Comparison of ENCODE assay signal across 8 cellular contexts in genomic region chr17:59001158-59001814, GRCh38.
DNase-seq lines count a peak whose midpoint lies in the region; ATAC-seq and TF ChIP-seq lines count a peak whose summit lies in the region.

No MANE protein-coding gene starts in this region.

- H3K36me3 ChIP-seq in A673 (ENCODE audit: insufficient read depth, low read length, poor library complexity, severe bottlenecking), result no peaks in the 10 kb centered on the region
- H3K36me3 ChIP-seq in colonic mucosa, result no peaks in the 10 kb centered on the region
- peaks cover 0 to 10% of the 10 kb centered on the region in 2 donors for H3K36me3 ChIP-seq in muscle layer of duodenum (ENCODE audit: control insufficient read depth in 1 of 2, insufficient read depth in 2 of 2, low read length in 2 of 2)

- H3K4me1 ChIP-seq in A673 (ENCODE audit: insufficient read depth, low read length, poor library complexity, severe bottlenecking) (peaks cover 30% of the 10 kb centered on the region), colonic mucosa (no peaks in the 10 kb centered on the region), muscle layer of duodenum (ENCODE audit: control insufficient read depth in 1 of 2, insufficient read depth in 2 of 2, low read length in 2 of 2) (peaks cover 0 to 3% of the 10 kb centered on the region in 2 donors)

- DNase-seq in A673 (ENCODE audit: low spot score) (peak; percentile 79), colonic mucosa (peak; percentile 24), HEK293T (ENCODE audit: extremely low spot score) (no peak)
- peak; percentile 55 for DNase-seq in activated CD4-positive, CD25-positive, alpha-beta regulatory T cell treated with anti-CD3 and anti-CD28 coated beads, Interleukin-2, amount 50 U/mL, for 72 hours
- DNase-seq in stimulated activated naive B cell treated with anti-CD40 and anti-IgM and Interleukin-4, amounts not matched to agents 10 μg/mL and 1 μg/mL and 100 μg/mL, for 72 hours, result peak; percentile 82

- peak overlapping the region; percentile 81 for H3K4me3 Mint-ChIP-seq in stimulated activated naive B cell treated with anti-CD40 and anti-IgM and Interleukin-4, amounts not matched to agents 10 μg/mL and 1 μg/mL and 100 μg/mL, for 72 hours

- H3K9me3 Mint-ChIP-seq in stimulated activated naive B cell treated with anti-CD40 and anti-IgM and Interleukin-4, amounts not matched to agents 10 μg/mL and 1 μg/mL and 100 μg/mL, for 72 hours, result no peaks in the 10 kb centered on the region

- no peak overlapping the region for H3K9ac ChIP-seq in colonic mucosa (ENCODE audit: low read depth in 2 of 2, low read length in 2 of 2)

- no peaks in the 10 kb centered on the region for H3K27me3 Mint-ChIP-seq in stimulated activated naive B cell treated with anti-CD40 and anti-IgM and Interleukin-4, amounts not matched to agents 10 μg/mL and 1 μg/mL and 100 μg/mL, for 72 hours

- no peaks in the 10 kb centered on the region for H3K27me3 ChIP-seq in A673 (replicated peaks; ENCODE audit: insufficient read depth, low read depth, low read length, poor library complexity)
- no peaks in the 10 kb centered on the region for H3K27me3 ChIP-seq in colonic mucosa
- no peaks in the 10 kb centered on the region for H3K27me3 ChIP-seq in muscle layer of duodenum (ENCODE audit: low read depth, low read length)

- H3K9me3 ChIP-seq in A673 (ENCODE audit: low read depth, low read length, poor library complexity, severe bottlenecking) (no peaks in the 10 kb centered on the region), colonic mucosa (no peaks in the 10 kb centered on the region), muscle layer of duodenum (ENCODE audit: control insufficient read depth in 1 of 2, low read length in 2 of 2) (no peaks in the 10 kb centered on the region)

- intact Hi-C loops in A673 (cut with micrococcal nuclease; ENCODE audit: unreplicated experiment) (no loop called here), colonic mucosa (cut with DNase I) (no loop called here)

- POLR2A ChIA-PET in A673 (lab: Charles Lee; ENCODE audit: low non-redundant PET) (no interaction called here), HEK293T (lab: Yijun Ruan, JAX) (no interaction called here)

- H3K4me3 ChIP-seq in A673 (ENCODE audit: low read depth, low read length, poor library complexity, severe bottlenecking) (peak overlapping the region; percentile 19), colonic mucosa (no peak overlapping the region), muscle layer of duodenum (ENCODE audit: low read depth in 1 of 2, low read length in 2 of 2) (no peak overlapping the region)

- H3K4me1 Mint-ChIP-seq in stimulated activated naive B cell treated with anti-CD40 and anti-IgM and Interleukin-4, amounts not matched to agents 10 μg/mL and 1 μg/mL and 100 μg/mL, for 72 hours, result peaks cover 11 to 39% of the 10 kb centered on the region in 2 donors

- H3K36me3 Mint-ChIP-seq in stimulated activated naive B cell treated with anti-CD40 and anti-IgM and Interleukin-4, amounts not matched to agents 10 μg/mL and 1 μg/mL and 100 μg/mL, for 72 hours, result peaks cover 14 to 33% of the 10 kb centered on the region in 2 donors

- peak; percentile 94 for ATAC-seq in GM19372 (IDR thresholded peaks at IDR 0.05; ENCODE audit: low read depth, unreplicated experiment)
- ATAC-seq in HG03439 (IDR thresholded peaks at IDR 0.05; ENCODE audit: unreplicated experiment), result peak; percentile 94
- ATAC-seq in stimulated activated naive B cell treated with anti-CD40 and anti-IgM and Interleukin-4, amounts not matched to agents 10 μg/mL and 1 μg/mL and 100 μg/mL, for 72 hours (replicated peaks), result peak; percentile 99 to 100

- H3K27ac ChIP-seq in A673 (ENCODE audit: low read depth, low read length, poor library complexity, severe bottlenecking), result peak overlapping the region; percentile 66
- H3K27ac ChIP-seq in colonic mucosa, result no peak overlapping the region
- peak overlapping the region; percentile 56 for H3K27ac ChIP-seq in muscle layer of duodenum (ENCODE audit: low read length)

- BruUV-seq in A673 (replicated peaks; lab: Mats Ljungman, UMichigan), result no TSS peak

- CTCF ChIA-PET in A673 (lab: Charles Lee) (no interaction called here), HEK293T (lab: Yijun Ruan, JAX) (no interaction called here)

- TF ChIP-seq CTCF in A673 (conservative IDR thresholded peaks at IDR 0.05; ENCODE audit: low read depth, low read length), result no peak
- no peak for TF ChIP-seq CTCF in colonic mucosa (IDR thresholded peaks at IDR 0.05)

- H3K27ac Mint-ChIP-seq in stimulated activated naive B cell treated with anti-CD40 and anti-IgM and Interleukin-4, amounts not matched to agents 10 μg/mL and 1 μg/mL and 100 μg/mL, for 72 hours, result peak overlapping the region; percentile 96

TF ChIP-seq in HEK293T, 16 proteins besides CTCF, POLR2A, EP300 and RAD21:
- no peak for TF ChIP-seq PKNOX1 (IDR thresholded peaks at IDR 0.05)
